Comparison of ENCODE assay signal across 1 cellular context in genomic region chr7:140924821-140925421, GRCh38.
TF ChIP-seq lines count a peak whose summit lies in the region.

Gene BRAF (minus strand): TSS chr7:140924929. CDS start chr7:140924703, 226 bp downstream.

TF ChIP-seq in HepG2, 621 proteins besides CTCF, POLR2A, EP300 and RAD21 (continued from another document and continues in another):
- TF ChIP-seq ZNF576 (CRISPR knock-in tag; IDR thresholded peaks at IDR 0.05) (0 out of 2 replicates have a peak, but pooled peaks have one; percentile 48), ERF (CRISPR knock-in tag; IDR thresholded peaks at IDR 0.05) (peak; percentile 56; the same call in 1 of the 2 replicates), NFE2 (CRISPR knock-in tag; IDR thresholded peaks at IDR 0.05) (no peak), TRAFD1 (CRISPR knock-in tag; IDR thresholded peaks at IDR 0.05; ENCODE audit: borderline replicate concordance) (no peak), ZNF263 (CRISPR knock-in tag; IDR thresholded peaks at IDR 0.05) (no peak), KMT2B (CRISPR knock-in tag; IDR thresholded peaks at IDR 0.05) (peak; percentile 59; the same call in 1 of the 2 replicates), HNF1A (IDR thresholded peaks at IDR 0.05; ENCODE audit: low read depth) (no peak), HNF1A (CRISPR knock-in tag; IDR thresholded peaks at IDR 0.05; ENCODE audit: borderline replicate concordance) (no peak), SP1 (IDR thresholded peaks at IDR 0.05) (no peak), SP1 (CRISPR knock-in tag; IDR thresholded peaks at IDR 0.05) (peak; percentile 66; the same call in 1 of the 2 replicates), ZNF275 (CRISPR knock-in tag; IDR thresholded peaks at IDR 0.05; ENCODE audit: borderline replicate concordance) (no peak), ZBTB49 (CRISPR knock-in tag; IDR thresholded peaks at IDR 0.05; ENCODE audit: borderline replicate concordance) (0 out of 2 replicates have a peak, but pooled peaks have one; percentile 12), ZNF18 (CRISPR knock-in tag; IDR thresholded peaks at IDR 0.05; ENCODE audit: insufficient replicate concordance) (peak; percentile 41), ZNF841 (CRISPR knock-in tag; IDR thresholded peaks at IDR 0.05; ENCODE audit: borderline replicate concordance) (no peak), ZHX2 (IDR thresholded peaks at IDR 0.05; ENCODE audit: low read depth) (peak; percentile 99), ZHX2 (CRISPR knock-in tag; IDR thresholded peaks at IDR 0.05; ENCODE audit: borderline replicate concordance) (no peak), ZNF124 (CRISPR knock-in tag; IDR thresholded peaks at IDR 0.05) (no peak), GABPB1 (CRISPR knock-in tag; IDR thresholded peaks at IDR 0.05) (peak; percentile 75), CREM (IDR thresholded peaks at IDR 0.05) (peak; percentile 95), CREM (CRISPR knock-in tag; IDR thresholded peaks at IDR 0.05) (peak; percentile 76), MTA3 (CRISPR knock-in tag; IDR thresholded peaks at IDR 0.05) (no peak), SKI (IDR thresholded peaks at IDR 0.05; ENCODE audit: partially characterized antibody) (peak; percentile 40), ZBTB3 (CRISPR knock-in tag; IDR thresholded peaks at IDR 0.05; ENCODE audit: borderline replicate concordance, low read depth) (no peak), ZNF883 (CRISPR knock-in tag; IDR thresholded peaks at IDR 0.05; ENCODE audit: not compliant biosample characterization) (no peak), ZNF441 (CRISPR knock-in tag; IDR thresholded peaks at IDR 0.05; ENCODE audit: borderline replicate concordance) (no peak), ZMYM4 (CRISPR knock-in tag; IDR thresholded peaks at IDR 0.05) (peak; percentile 73), ZBTB39 (CRISPR knock-in tag; IDR thresholded peaks at IDR 0.05) (no peak), ZMYM3 (CRISPR knock-in tag; IDR thresholded peaks at IDR 0.05) (0 out of 2 replicates have a peak, but pooled peaks have one; percentile 49), NFRKB (IDR thresholded peaks at IDR 0.05) (no peak), SIX4 (CRISPR knock-in tag; IDR thresholded peaks at IDR 0.05) (0 out of 2 replicates have a peak, but pooled peaks have one; percentile 11), ZNF512 (CRISPR knock-in tag; IDR thresholded peaks at IDR 0.05) (no peak), ZNF460 (CRISPR knock-in tag; IDR thresholded peaks at IDR 0.05; ENCODE audit: borderline replicate concordance) (no peak), HNRNPLL (IDR thresholded peaks at IDR 0.05; ENCODE audit: low read depth, low read length, poor library complexity, severe bottlenecking) (no peak), PCBP1 (IDR thresholded peaks at IDR 0.05; ENCODE audit: borderline replicate concordance, low read depth, low read length) (peak; percentile 88; the same call in 1 of the 2 replicates), ELF3 (CRISPR knock-in tag; IDR thresholded peaks at IDR 0.05) (peak; percentile 36), ZNF781 (CRISPR knock-in tag; IDR thresholded peaks at IDR 0.05; ENCODE audit: borderline replicate concordance, not compliant biosample characterization) (peak; percentile 28), SP4 (CRISPR knock-in tag; IDR thresholded peaks at IDR 0.05) (peak; percentile 45; the same call in 1 of the 2 replicates)
